18 cellular contexts compared by ENCODE assay signal in genomic region chr20:48820649-48820973, GRCh38. TPM values are rescaled to one million over a fixed set of nuclear protein-coding genes. Genes with fewer than 3 reads are reported as not detected.
A peak's percentile ranks its signal among the peaks of the same experiment; 100 is the strongest.
DNase-seq lines count a peak whose midpoint lies in the region; ATAC-seq and TF ChIP-seq lines count a peak whose summit lies in the region.
"Had no signal": no experiment of that assay in that cellular context is flagged by ENCODE, and none has a peak within 500 bp of the region (broad histone marks: within the 10 kb centered on the region; RNA-seq: fewer than 3 reads in every experiment).

No MANE protein-coding gene starts in this region.

- peak overlapping the region; percentile 69 for H3K4me3 Mint-ChIP-seq in activated T-cell treated with anti-CD3 and anti-CD28 coated beads, Interleukin-2, amount 50 U/mL, for 4 hours
- peak overlapping the region; percentile 28 to 60 for H3K4me3 Mint-ChIP-seq in stimulated activated naive CD8-positive, alpha-beta T cell treated with anti-CD3 and anti-CD28 coated beads, Interleukin-15, amount 100 ng/mL, for 72 hours
- H3K4me3 Mint-ChIP-seq: H9 had no signal

- peak overlapping the region in 1 of 4 donors; percentile 13 for H3K4me3 ChIP-seq in Peyer's patch
- H3K4me3 ChIP-seq in dorsolateral prefrontal cortex: no peak overlapping the region
- H3K4me3 ChIP-seq in left ventricle myocardium inferior: no peak overlapping the region
- H3K4me3 ChIP-seq: pancreas, PC-9 had no signal

- H3K36me3 Mint-ChIP-seq in activated T-cell treated with anti-CD3 and anti-CD28 coated beads, Interleukin-2, amount 50 U/mL, for 4 hours (ENCODE audit: insufficient read depth): peaks cover 4% of the 10 kb centered on the region

- no peaks in the 10 kb centered on the region for H3K36me3 ChIP-seq in Peyer's patch
- no peaks in the 10 kb centered on the region for H3K36me3 ChIP-seq in left ventricle myocardium inferior
- H3K36me3 ChIP-seq: pancreas had no signal

- no peak for ATAC-seq in activated T-cell treated with anti-CD3 and anti-CD28 coated beads, Interleukin-2, amount 50 U/mL, for 4 hours
- no peak for ATAC-seq in stimulated activated naive CD8-positive, alpha-beta T cell treated with anti-CD3 and anti-CD28 coated beads, Interleukin-15, amount 100 ng/mL, for 72 hours
- ATAC-seq: pancreas had no signal

- H3K4me1 Mint-ChIP-seq in activated T-cell treated with anti-CD3 and anti-CD28 coated beads, Interleukin-2, amount 50 U/mL, for 4 hours (ENCODE audit: low read depth): peaks cover 98% of the 10 kb centered on the region
- H3K4me1 Mint-ChIP-seq in stimulated activated naive CD8-positive, alpha-beta T cell treated with anti-CD3 and anti-CD28 coated beads, Interleukin-15, amount 100 ng/mL, for 72 hours: no peaks in the 10 kb centered on the region

- H3K27ac Mint-ChIP-seq in stimulated activated naive CD8-positive, alpha-beta T cell treated with anti-CD3 and anti-CD28 coated beads, Interleukin-15, amount 100 ng/mL, for 72 hours: peak overlapping the region in 1 of 2 donors; percentile 29
- H3K27ac Mint-ChIP-seq: H9 had no signal

- H3K9me3 ChIP-seq in Peyer's patch (no peaks in the 10 kb centered on the region), left ventricle myocardium inferior (replicated peaks) (no peaks in the 10 kb centered on the region)
- H3K9me3 ChIP-seq: pancreas had no signal

- H3K27ac ChIP-seq in Peyer's patch (peak overlapping the region; percentile 1 to 92 (median 28)), dorsolateral prefrontal cortex (peak overlapping the region in 54 of 59 donors; percentile 3 to 96 (median 70)), left ventricle myocardium inferior (replicated peaks) (no peak overlapping the region)
- H3K27ac ChIP-seq: pancreas, PC-9 had no signal

- intact Hi-C loops in dorsolateral prefrontal cortex (cut with DNase I): no loop called here
- intact Hi-C loops in left ventricle myocardium inferior (cut with micrococcal nuclease): no loop called here

- no peaks in the 10 kb centered on the region for H3K9me3 Mint-ChIP-seq in activated T-cell treated with anti-CD3 and anti-CD28 coated beads, Interleukin-2, amount 50 U/mL, for 4 hours
- no peaks in the 10 kb centered on the region for H3K9me3 Mint-ChIP-seq in stimulated activated naive CD8-positive, alpha-beta T cell treated with anti-CD3 and anti-CD28 coated beads, Interleukin-15, amount 100 ng/mL, for 72 hours
- H3K9me3 Mint-ChIP-seq: H9 had no signal

- no peaks in the 10 kb centered on the region for H3K27me3 ChIP-seq in Peyer's patch
- no peaks in the 10 kb centered on the region for H3K27me3 ChIP-seq in dorsolateral prefrontal cortex
- no peaks in the 10 kb centered on the region for H3K27me3 ChIP-seq in left ventricle myocardium inferior (ENCODE audit: low read depth)
- H3K27me3 ChIP-seq: pancreas had no signal

- peaks cover 0 to 51% (median 40%) of the 10 kb centered on the region in 4 donors for H3K4me1 ChIP-seq in Peyer's patch
- H3K4me1 ChIP-seq in left ventricle myocardium inferior: peaks cover 63% of the 10 kb centered on the region
- H3K4me1 ChIP-seq: pancreas had no signal

- no peak for DNase-seq in activated T-cell treated with anti-CD3 and anti-CD28 coated beads, Interleukin-2, amount 50 U/mL, for 4 hours
- no peak for DNase-seq in activated T-cell treated with anti-CD3 and anti-CD28 coated beads for 4 hours
- no peak for DNase-seq in Peyer's patch
- no peak for DNase-seq in dorsolateral prefrontal cortex
- DNase-seq in stimulated activated naive CD8-positive, alpha-beta T cell treated with anti-CD3 and anti-CD28 coated beads, Interleukin-15, amount 100 ng/mL, for 72 hours: no peak
- DNase-seq in ecto neural progenitor cell (ENCODE audit: low spot score): no peak
- no peak for DNase-seq in NCI-H510A treated with DMSO at 0.1 percent for 48 hours (lab: John Stamatoyannopoulos, UW)
- no peak for DNase-seq in left ventricle myocardium inferior
- DNase-seq: activated CD4-positive, CD25-positive, alpha-beta regulatory T cell; Calu3; dermis blood vessel endothelial cell; GDM1; H9; NCI-H2081; NCI-H526 treated with DMSO at 0.1 percent for 48 hours; pancreas; PC-9; stimulated activated naive CD4-positive, alpha-beta T cell had no signal

- H3K27me3 Mint-ChIP-seq in activated T-cell treated with anti-CD3 and anti-CD28 coated beads, Interleukin-2, amount 50 U/mL, for 4 hours (ENCODE audit: low read depth): no peaks in the 10 kb centered on the region
- no peaks in the 10 kb centered on the region for H3K27me3 Mint-ChIP-seq in stimulated activated naive CD8-positive, alpha-beta T cell treated with anti-CD3 and anti-CD28 coated beads, Interleukin-15, amount 100 ng/mL, for 72 hours

- TF ChIP-seq POLR2A in Peyer's patch (IDR thresholded peaks at IDR 0.05): no peak

- TF ChIP-seq CTCF in Peyer's patch (IDR thresholded peaks at IDR 0.05) (no peak), dorsolateral prefrontal cortex (IDR thresholded peaks at IDR 0.05 in 54 of 56, conservative IDR thresholded peaks at IDR 0.05 in 2 of 56; ENCODE audit: low read depth in 1 of 56, partially characterized antibody in 56 of 56) (no peak), left ventricle myocardium inferior (IDR thresholded peaks at IDR 0.05; ENCODE audit: borderline replicate concordance) (no peak)

RNA-seq across cellular contexts. Expression of gene PREX1, which starts 7.2 kb away (rescaled TPM):
- total RNA-seq in activated T-cell treated with anti-CD3 and anti-CD28 coated beads, Interleukin-2, amount 50 U/mL, for 4 hours: 10 to 100 TPM; 28.8 to 31.4 (median 29.5) TPM
- total RNA-seq in Peyer's patch: 100 to 1,000 TPM in 1 of 4 donors, 10 to 100 TPM in 2, 1 to 10 TPM in 1; 9.9 to 150 (median 18.4) TPM
- total RNA-seq in dorsolateral prefrontal cortex: 100 to 1,000 TPM in 76 of 120 experiments, 10 to 100 TPM in 44; 59.8 to 448 (median 117) TPM
- total RNA-seq in left ventricle myocardium inferior: 11.2 TPM
